ENCODE assay signal across 12 cellular contexts in genomic region chr6:106128981-106129761, GRCh38. TPM values are rescaled to one million over a fixed set of nuclear protein-coding genes. Genes with fewer than 3 reads are reported as not detected.
A peak's percentile ranks its signal among the peaks of the same experiment; 100 is the strongest.
DNase-seq lines count a peak whose midpoint lies in the region; ATAC-seq and TF ChIP-seq lines count a peak whose summit lies in the region.
"Had no signal": no experiment of that assay in that cellular context is flagged by ENCODE, and none has a peak within 500 bp of the region (broad histone marks: within the 10 kb centered on the region; RNA-seq: fewer than 3 reads in every experiment).

No MANE protein-coding gene starts in this region.

- H3K27me3 ChIP-seq in brain microvascular endothelial cell (replicated peaks) (no peaks in the 10 kb centered on the region), tibial nerve (no peaks in the 10 kb centered on the region)
- H3K27me3 ChIP-seq: cardiac muscle cell, stomach had no signal

- H3K36me3 ChIP-seq in brain microvascular endothelial cell (replicated peaks) (no peaks in the 10 kb centered on the region), tibial nerve (no peaks in the 10 kb centered on the region)
- H3K36me3 ChIP-seq: cardiac muscle cell, stomach had no signal

- TF ChIP-seq EP300 in tibial nerve (IDR thresholded peaks at IDR 0.05), result no peak

- 82 to 85% methylated on average over 9 of the region's 9 CpGs for WGBS in tibial nerve, 2 donors

- TF ChIP-seq CTCF in brain microvascular endothelial cell (IDR thresholded peaks at IDR 0.05; ENCODE audit: low read depth, low read length, missing control alignments), result no peak
- TF ChIP-seq CTCF in tibial nerve (IDR thresholded peaks at IDR 0.05), result no peak

- in situ Hi-C loops in brain microvascular endothelial cell (cut with HindIII; ENCODE audit: low pct_ligation_motif_present, low sequenced_read_pairs), result no loop called here

- peak; percentile 88 for DNase-seq in GM03348 (ENCODE audit: low spot score)
- peak; percentile 72 for DNase-seq in NCI-H226
- DNase-seq in brain microvascular endothelial cell, result peak; percentile 50
- DNase-seq in non-pigmented ciliary epithelial cell (ENCODE audit: low read depth), result peak; percentile 49
- DNase-seq in NCI-H2029 (lab: John Stamatoyannopoulos, UW), result no peak
- no peak for DNase-seq in tibial nerve (ENCODE audit: low spot score in 2 of 2)
- no peak for DNase-seq in NCI-H2081 treated with DMSO at 0.1 percent for 48 hours (lab: John Stamatoyannopoulos, UW)
- DNase-seq: activated CD4-positive, alpha-beta T cell treated with anti-CD3 and anti-CD28 coated beads for 36 hours; stomach had no signal

- H3K4me1 ChIP-seq in tibial nerve, result no peaks in the 10 kb centered on the region
- H3K4me1 ChIP-seq: stomach had no signal

- H3K9me3 ChIP-seq in tibial nerve, result no peaks in the 10 kb centered on the region
- H3K9me3 ChIP-seq: stomach had no signal

- no peak for TF ChIP-seq POLR2A in tibial nerve (IDR thresholded peaks at IDR 0.05)

- H3K27ac ChIP-seq in brain microvascular endothelial cell (peak overlapping the region; percentile 17), tibial nerve (no peak overlapping the region)
- H3K27ac ChIP-seq: cardiac muscle cell, HL-60 had no signal

- no peak for ATAC-seq in HG02623 (IDR thresholded peaks at IDR 0.05; ENCODE audit: unreplicated experiment)
- ATAC-seq: activated CD4-positive, alpha-beta T cell treated with anti-CD3 and anti-CD28 coated beads for 36 hours had no signal

- H3K4me3 ChIP-seq in brain microvascular endothelial cell (ENCODE audit: low read depth, low read length), result peak overlapping the region; percentile 9
- no peak overlapping the region for H3K4me3 ChIP-seq in tibial nerve
- H3K4me3 ChIP-seq: cardiac muscle cell, stomach had no signal

RNA-seq across cellular contexts. Expression of gene PRDM1, which starts 43.0 kb away (rescaled TPM):
- total RNA-seq in tibial nerve, result 10 to 100 TPM in 1 of 4 donors, 1 to 10 TPM in 3; 2.1 to 17.3 (median 5.6) TPM

Comparison
In these comparisons a context has a peak if more than half of its experiments do, and no peak if none do; other contexts are left out.
1. DNase-seq: peak in GM03348 (single experiment), NCI-H226 (single experiment), brain microvascular endothelial cell (single experiment) and non-pigmented ciliary epithelial cell (single experiment); none in NCI-H2029 (single experiment), tibial nerve (0 of 2) and NCI-H2081 treated with DMSO at 0.1 percent for 48 hours (single experiment).